Comparison of ENCODE assay signal across 19 cellular contexts in genomic region chr16:26981266-26981938, GRCh38.
A peak's percentile ranks its signal among the peaks of the same experiment; 100 is the strongest.
DNase-seq lines count a peak whose midpoint lies in the region; TF ChIP-seq lines count a peak whose summit lies in the region.
"Had no signal": no experiment of that assay in that cellular context is flagged by ENCODE, and none has a peak within 500 bp of the region (broad histone marks: within the 10 kb centered on the region; RNA-seq: fewer than 3 reads in every experiment).

No MANE protein-coding gene starts in this region.

- no peaks in the 10 kb centered on the region for H3K27me3 ChIP-seq in fibroblast of lung (ENCODE audit: control insufficient read depth, insufficient read depth, low read length)

- no peak overlapping the region for H3K4me2 ChIP-seq in fibroblast of lung (ENCODE audit: extremely low read depth, insufficient read depth, low read length)

- H3K79me2 ChIP-seq in fibroblast of lung (ENCODE audit: control insufficient read depth, insufficient read depth, low read length), result no peaks in the 10 kb centered on the region

- H3K27ac ChIP-seq in fibroblast of lung (ENCODE audit: insufficient read depth, low read length), result peak overlapping the region; percentile 67
- H3K27ac ChIP-seq: HL-60 had no signal

- DNase-seq in NCI-H748 (lab: John Stamatoyannopoulos, UW; ENCODE audit: unreplicated experiment), result peak; percentile 52
- no peak for DNase-seq in NCI-H748 treated with DMSO at 0.1 percent for 48 hours (lab: John Stamatoyannopoulos, UW)
- DNase-seq in NCI-H2171 treated with DMSO at 0.1 percent for 48 hours (lab: John Stamatoyannopoulos, UW), result peak; percentile 94
- peak; percentile 82 to 85 for DNase-seq in fibroblast of lung (ENCODE audit: low read depth in 2 of 2)
- peak; percentile 49 for DNase-seq in smooth muscle cell of the brain vasculature (ENCODE audit: low read depth, low spot score)
- DNase-seq in NCI-H146 treated with DMSO at 0.1 percent for 48 hours (lab: John Stamatoyannopoulos, UW; ENCODE audit: unreplicated experiment), result no peak
- no peak for DNase-seq in NK-92 (lab: John Stamatoyannopoulos, UW; ENCODE audit: unreplicated experiment)
- DNase-seq in stimulated activated CD4-positive, alpha-beta T cell treated with anti-CD3 and anti-CD28 coated beads, Interleukin-2, amount 100 ng/mL, for 24 hours, result no peak
- DNase-seq: 8988T; activated CD4-positive, alpha-beta T cell treated with anti-CD3 and anti-CD28 coated beads, Interleukin-2, amount 50 U/mL, for 1 hour; activated CD8-positive, alpha-beta memory T cell treated with anti-CD3 and anti-CD28 coated beads, Interleukin-2, amount 50 U/mL, for 48 hours; activated effector memory CD4-positive, alpha-beta T cell treated with anti-CD3 and anti-CD28 coated beads, Interleukin-2, amount 50 U/mL, for 16 hours; cortex of kidney; left colon; NCI-H526; OCI-M1; stimulated activated CD4-positive, alpha-beta T cell treated with anti-CD3 and anti-CD28 coated beads, Interleukin-4, amount 100 ng/mL, for 1 hour; T-cell had no signal

- H3K4me3 ChIP-seq in fibroblast of lung (replicated peaks in 1 of 4; ENCODE audit: control extremely low read depth in 1 of 4, insufficient read depth in 1 of 4, low read depth in 3 of 4, low read length in 4 of 4), result no peak overlapping the region

- H3K4me1 ChIP-seq in fibroblast of lung (ENCODE audit: control insufficient read depth, extremely low read depth, insufficient read depth, low read length), result peaks cover 17% of the 10 kb centered on the region

- H2AFZ ChIP-seq in fibroblast of lung (ENCODE audit: low read length), result no peak overlapping the region

- H4K20me1 ChIP-seq in fibroblast of lung (ENCODE audit: control insufficient read depth, extremely low read depth, insufficient read depth, low read length), result no peaks in the 10 kb centered on the region

- H3K36me3 ChIP-seq in fibroblast of lung (ENCODE audit: control insufficient read depth, insufficient read depth, low read length), result no peaks in the 10 kb centered on the region

- TF ChIP-seq CTCF in fibroblast of lung (conservative IDR thresholded peaks at IDR 0.05 in 1 of 2, IDR thresholded peaks at IDR 0.05 in 1 of 2; ENCODE audit: low read depth in 1 of 2, low read length in 2 of 2), result no peak

- no peaks in the 10 kb centered on the region for H3K9me3 ChIP-seq in fibroblast of lung (ENCODE audit: control insufficient read depth, insufficient read depth, low read depth, low read length)

- no peak overlapping the region for H3K9ac ChIP-seq in fibroblast of lung (ENCODE audit: insufficient read depth, low read length)

Comparison
In these comparisons a context has a peak if more than half of its experiments do, and no peak if none do; other contexts are left out.
1. DNase-seq: peak in NCI-H748 (single experiment), NCI-H2171 treated with DMSO at 0.1 percent for 48 hours (single experiment), fibroblast of lung (2 of 2) and smooth muscle cell of the brain vasculature (single experiment); none in NCI-H748 treated with DMSO at 0.1 percent for 48 hours (single experiment), NCI-H146 treated with DMSO at 0.1 percent for 48 hours (single experiment), NK-92 (single experiment) and stimulated activated CD4-positive, alpha-beta T cell treated with anti-CD3 and anti-CD28 coated beads, Interleukin-2, amount 100 ng/mL, for 24 hours (0 of 2).